29 cellular contexts compared by ENCODE assay signal in the genomic region with DNA sequence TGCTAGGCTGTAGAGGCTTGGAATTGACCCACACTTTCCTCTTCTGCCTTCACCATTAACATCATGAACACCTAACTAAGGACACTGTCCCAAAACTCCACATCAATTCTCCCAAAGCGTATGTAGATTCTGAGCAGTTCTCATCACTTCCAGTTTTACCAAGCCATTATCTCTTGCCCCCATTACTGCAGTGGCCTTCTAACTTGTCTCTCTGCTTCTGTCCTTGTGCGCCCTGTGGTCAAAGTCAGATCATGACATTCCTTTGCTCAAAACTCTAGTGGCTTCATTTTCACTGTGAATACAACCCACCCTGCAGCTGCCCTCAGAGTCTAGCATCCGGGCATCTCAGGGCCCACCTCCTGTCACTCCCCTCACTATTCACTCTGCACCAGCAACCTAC.
"Had no signal": no experiment of that assay in that cellular context is flagged by ENCODE, and none has a peak within 500 bp of the region (broad histone marks: within the 10 kb centered on the region; RNA-seq: fewer than 3 reads in every experiment).

No MANE protein-coding gene starts in this region.

- H3K4me3 Mint-ChIP-seq: dendritic cell treated with granulocyte-macrophage colony-stimulating factor and Interleukin-4, amounts not matched to agents 40 ng/mL and 50 ng/mL, for 4 days; effector memory CD8-positive, alpha-beta T cell; endodermal cell had no signal

- H3K27me3 ChIP-seq: colonic mucosa, gastrocnemius medialis had no signal

- H3K36me3 ChIP-seq: colonic mucosa, esophagus muscularis mucosa, esophagus squamous epithelium, gastrocnemius medialis, gastroesophageal sphincter, heart left ventricle, heart right ventricle had no signal

- ATAC-seq: effector memory CD8-positive, alpha-beta T cell; esophagus mucosa; foreskin keratinocyte; gastrocnemius medialis; gastroesophageal sphincter; heart left ventricle; heart right ventricle had no signal

- H3K27ac Mint-ChIP-seq: dendritic cell treated with granulocyte-macrophage colony-stimulating factor and Interleukin-4, amounts not matched to agents 40 ng/mL and 50 ng/mL, for 4 days; effector memory CD8-positive, alpha-beta T cell; endodermal cell had no signal

- H3K9me3 Mint-ChIP-seq: dendritic cell treated with granulocyte-macrophage colony-stimulating factor and Interleukin-4, amounts not matched to agents 40 ng/mL and 50 ng/mL, for 4 days; effector memory CD8-positive, alpha-beta T cell; endodermal cell had no signal

- DNase-seq: colonic mucosa; cortex of kidney; dermis blood vessel endothelial cell; dorsolateral prefrontal cortex; effector CD4-positive, alpha-beta T cell; effector CD8-positive, alpha-beta T cell; effector memory CD4-positive, alpha-beta T cell; effector memory CD8-positive, alpha-beta T cell; endodermal cell; erythroblast; esophagus squamous epithelium; foreskin fibroblast; foreskin keratinocyte; foreskin melanocyte; gastrocnemius medialis; glutamatergic neuron; head of caudate nucleus; heart left ventricle; heart right ventricle had no signal

- H3K27ac ChIP-seq: colonic mucosa, coronary artery, dorsolateral prefrontal cortex, epithelial cell of prostate, esophagus muscularis mucosa, esophagus squamous epithelium, foreskin keratinocyte, gastrocnemius medialis, gastroesophageal sphincter, heart left ventricle, heart right ventricle had no signal

- H3K9me3 ChIP-seq: colonic mucosa, esophagus muscularis mucosa, esophagus squamous epithelium, gastrocnemius medialis, gastroesophageal sphincter, heart left ventricle, heart right ventricle had no signal

- FAIRE-seq: colon, endometrium, endothelial cell of umbilical vein, frontal cortex had no signal

- H3K4me3 ChIP-seq: colonic mucosa, coronary artery, dorsolateral prefrontal cortex, esophagus muscularis mucosa, esophagus squamous epithelium, gastrocnemius medialis, gastroesophageal sphincter, heart left ventricle, heart right ventricle had no signal

- H3K4me1 ChIP-seq: colonic mucosa, esophagus muscularis mucosa, esophagus squamous epithelium, foreskin keratinocyte, gastrocnemius medialis, gastroesophageal sphincter, heart left ventricle, heart right ventricle had no signal
